1 cellular context compared by ENCODE assay signal in genomic region chr14:104870368-104871144, GRCh38.
TF ChIP-seq lines count a peak whose summit lies in the region.

No MANE protein-coding gene starts in this region.

TF ChIP-seq in SK-N-SH treated with all-trans-retinoic acid at 6 μM for 48 hours, 23 proteins besides CTCF, POLR2A, EP300 and RAD21 (continued from another document):
- TF ChIP-seq CSRNP3 (CRISPR knock-in tag; IDR thresholded peaks at IDR 0.05) (no peak), ZFP30 (CRISPR knock-in tag; IDR thresholded peaks at IDR 0.05) (no peak), ZNF70 (CRISPR knock-in tag; IDR thresholded peaks at IDR 0.05) (no peak), ZC3H10 (CRISPR knock-in tag; IDR thresholded peaks at IDR 0.05) (no peak), ZFP3 (CRISPR knock-in tag; IDR thresholded peaks at IDR 0.05) (no peak), TOX (CRISPR knock-in tag; IDR thresholded peaks at IDR 0.05; ENCODE audit: borderline replicate concordance) (no peak), RARB (CRISPR knock-in tag; IDR thresholded peaks at IDR 0.05) (no peak), OSR1 (CRISPR knock-in tag; IDR thresholded peaks at IDR 0.05) (no peak), ZNF565 (CRISPR knock-in tag; conservative IDR thresholded peaks at IDR 0.05; ENCODE audit: low read depth) (no peak), GLIS3 (CRISPR knock-in tag; IDR thresholded peaks at IDR 0.05) (no peak), ESRRG (CRISPR knock-in tag; IDR thresholded peaks at IDR 0.05) (no peak), SNAI2 (CRISPR knock-in tag; IDR thresholded peaks at IDR 0.05) (no peak), TSHZ2 (CRISPR knock-in tag; IDR thresholded peaks at IDR 0.05) (no peak), TCF4 (CRISPR knock-in tag; IDR thresholded peaks at IDR 0.05; ENCODE audit: borderline replicate concordance) (no peak), PPARA (CRISPR knock-in tag; IDR thresholded peaks at IDR 0.05; ENCODE audit: borderline replicate concordance) (no peak)
- TF ChIP-seq, protein P1, sequence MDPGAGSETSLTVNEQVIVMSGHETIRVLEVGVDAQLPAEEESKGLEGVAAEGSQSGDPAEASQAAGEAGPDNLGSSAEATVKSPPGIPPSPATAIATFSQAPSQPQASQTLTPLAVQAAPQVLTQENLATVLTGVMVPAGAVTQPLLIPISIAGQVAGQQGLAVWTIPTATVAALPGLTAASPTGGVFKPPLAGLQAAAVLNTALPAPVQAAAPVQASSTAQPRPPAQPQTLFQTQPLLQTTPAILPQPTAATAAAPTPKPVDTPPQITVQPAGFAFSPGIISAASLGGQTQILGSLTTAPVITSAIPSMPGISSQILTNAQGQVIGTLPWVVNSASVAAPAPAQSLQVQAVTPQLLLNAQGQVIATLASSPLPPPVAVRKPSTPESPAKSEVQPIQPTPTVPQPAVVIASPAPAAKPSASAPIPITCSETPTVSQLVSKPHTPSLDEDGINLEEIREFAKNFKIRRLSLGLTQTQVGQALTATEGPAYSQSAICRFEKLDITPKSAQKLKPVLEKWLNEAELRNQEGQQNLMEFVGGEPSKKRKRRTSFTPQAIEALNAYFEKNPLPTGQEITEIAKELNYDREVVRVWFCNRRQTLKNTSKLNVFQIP (CRISPR knock-in tag; IDR thresholded peaks at IDR 0.05; ENCODE audit: borderline replicate concordance, low read depth) = no peak
